Comparison of ENCODE assay signal across 1 cellular context in genomic region chr10:121976607-121977006, GRCh38.
TF ChIP-seq lines count a peak whose summit lies in the region.

No MANE protein-coding gene starts in this region.

TF ChIP-seq in HepG2, 621 proteins besides CTCF, POLR2A, EP300 and RAD21 (continues in another document):
- TF ChIP-seq REL (CRISPR knock-in tag; conservative IDR thresholded peaks at IDR 0.05) (no peak), ZNF580 (CRISPR knock-in tag; IDR thresholded peaks at IDR 0.05; ENCODE audit: borderline replicate concordance, low read depth) (no peak), ZFP41 (CRISPR knock-in tag; IDR thresholded peaks at IDR 0.05; ENCODE audit: borderline replicate concordance) (no peak), ZNF775 (CRISPR knock-in tag; IDR thresholded peaks at IDR 0.05; ENCODE audit: borderline replicate concordance) (no peak), TGIF2 (CRISPR knock-in tag; IDR thresholded peaks at IDR 0.05) (no peak), ZMYM4 (CRISPR knock-in tag; IDR thresholded peaks at IDR 0.05) (peak; percentile 71), HNF4G (IDR thresholded peaks at IDR 0.05; ENCODE audit: borderline replicate concordance, low read depth, low read length) (peak; percentile 64; the same call in 1 of the 2 replicates), HNF4G (CRISPR knock-in tag; IDR thresholded peaks at IDR 0.05; ENCODE audit: borderline replicate concordance, low read depth) (no peak), SAP130 (CRISPR knock-in tag; IDR thresholded peaks at IDR 0.05; ENCODE audit: low read depth) (0 out of 2 replicates have a peak, but pooled peaks have one; percentile 21), HOXA3 (CRISPR knock-in tag; IDR thresholded peaks at IDR 0.05) (peak; percentile 59), BHLHE40 (IDR thresholded peaks at IDR 0.05; ENCODE audit: low read length) (peak; percentile 80), ZNF841 (CRISPR knock-in tag; IDR thresholded peaks at IDR 0.05; ENCODE audit: borderline replicate concordance) (no peak), CEBPB (IDR thresholded peaks at IDR 0.05; ENCODE audit: borderline replicate concordance, low read depth, low read length) (peak; percentile 81), ZNF644 (CRISPR knock-in tag; IDR thresholded peaks at IDR 0.05; ENCODE audit: low read depth) (peak; percentile 57; the same call in 1 of the 2 replicates), ETV5 (CRISPR knock-in tag; IDR thresholded peaks at IDR 0.05; ENCODE audit: borderline replicate concordance) (peak; percentile 24; the same call in 1 of the 2 replicates), ZNF468 (CRISPR knock-in tag; IDR thresholded peaks at IDR 0.05) (no peak), KAT8 (CRISPR knock-in tag; IDR thresholded peaks at IDR 0.05) (peak; percentile 26; the same call in 1 of the 2 replicates), MED1 (CRISPR knock-in tag; IDR thresholded peaks at IDR 0.05) (peak; percentile 33; the same call in 1 of the 2 replicates), HNRNPK (IDR thresholded peaks at IDR 0.05; ENCODE audit: low read depth, low read length, poor library complexity, severe bottlenecking) (no peak), ZNF574 (CRISPR knock-in tag; IDR thresholded peaks at IDR 0.05) (peak; percentile 72), USF2 (IDR thresholded peaks at IDR 0.05; ENCODE audit: low read depth, low read length) (no peak), USF2 (CRISPR knock-in tag; IDR thresholded peaks at IDR 0.05; ENCODE audit: borderline replicate concordance) (no peak), THAP7 (CRISPR knock-in tag; IDR thresholded peaks at IDR 0.05) (no peak), NR2F1 (CRISPR knock-in tag; IDR thresholded peaks at IDR 0.05) (peak in 1 of 2 experiments; percentile 68; a peak in 2 of 4 replicates), ARID5B (CRISPR knock-in tag; IDR thresholded peaks at IDR 0.05) (peak; percentile 60), BCL6 (CRISPR knock-in tag; IDR thresholded peaks at IDR 0.05) (peak; percentile 79), ZFYVE20 (CRISPR knock-in tag; IDR thresholded peaks at IDR 0.05; ENCODE audit: borderline replicate concordance, low read depth) (no peak), ZNF691 (CRISPR knock-in tag; IDR thresholded peaks at IDR 0.05; ENCODE audit: borderline replicate concordance, low read depth) (no peak), ZBTB38 (CRISPR knock-in tag; IDR thresholded peaks at IDR 0.05) (no peak), FOSL2 (CRISPR knock-in tag; IDR thresholded peaks at IDR 0.05) (peak; percentile 47; the same call in 1 of the 2 replicates), SOX6 (IDR thresholded peaks at IDR 0.05) (no peak), SOX6 (CRISPR knock-in tag; IDR thresholded peaks at IDR 0.05) (peak; percentile 17; the same call in 1 of the 2 replicates), ATF4 (CRISPR knock-in tag; IDR thresholded peaks at IDR 0.05) (peak in 1 of 2 experiments; percentile 45; a peak in 1 of 4 replicates), ZNF180 (CRISPR knock-in tag; IDR thresholded peaks at IDR 0.05; ENCODE audit: borderline replicate concordance, low read depth) (no peak), CREM (IDR thresholded peaks at IDR 0.05) (no peak), CREM (CRISPR knock-in tag; IDR thresholded peaks at IDR 0.05) (no peak), MYPOP (CRISPR knock-in tag; IDR thresholded peaks at IDR 0.05) (no peak), GATAD2A (CRISPR knock-in tag; IDR thresholded peaks at IDR 0.05) (peak; percentile 69), NCOA5 (CRISPR knock-in tag; IDR thresholded peaks at IDR 0.05) (no peak), RFXANK (CRISPR knock-in tag; IDR thresholded peaks at IDR 0.05) (no peak), ZFP36L2 (CRISPR knock-in tag; IDR thresholded peaks at IDR 0.05) (no peak), HOXA9 (CRISPR knock-in tag; IDR thresholded peaks at IDR 0.05; ENCODE audit: borderline replicate concordance) (no peak), SMC3 (IDR thresholded peaks at IDR 0.05; ENCODE audit: low read length) (no peak), CEBPG (CRISPR knock-in tag; IDR thresholded peaks at IDR 0.05) (peak; percentile 68)
